ENCODE assay signal across 14 cellular contexts in genomic region chr3:52109556-52110380, GRCh38. TPM values are rescaled to one million over a fixed set of nuclear protein-coding genes. Genes with fewer than 3 reads are reported as not detected.
DNase-seq lines count a peak whose midpoint lies in the region; ATAC-seq and TF ChIP-seq lines count a peak whose summit lies in the region.
"Had no signal": no experiment of that assay in that cellular context is flagged by ENCODE, and none has a peak within 500 bp of the region (broad histone marks: within the 10 kb centered on the region; RNA-seq: fewer than 3 reads in every experiment).

No MANE protein-coding gene starts in this region.

- no peak overlapping the region for H3K4me3 Mint-ChIP-seq in activated T-helper 17 cell treated with anti-CD3 and anti-CD28 coated beads, Interleukin-2, amount 50 U/mL, for 72 hours
- peak overlapping the region; percentile 65 for H3K4me3 Mint-ChIP-seq in natural killer cell
- H3K4me3 Mint-ChIP-seq in activated naive CD4-positive, alpha-beta T cell treated with anti-CD3 and anti-CD28 coated beads, Interleukin-2, amount 10 ng/mL, durations not matched to agents 7 days and 5 days: no peak overlapping the region

- no peaks in the 10 kb centered on the region for H3K9me3 ChIP-seq in BE2C
- H3K9me3 ChIP-seq: thoracic aorta had no signal

- no peaks in the 10 kb centered on the region for H3K36me3 ChIP-seq in BE2C
- H3K36me3 ChIP-seq: thoracic aorta had no signal

- no peaks in the 10 kb centered on the region for H3K36me3 Mint-ChIP-seq in activated T-helper 17 cell treated with anti-CD3 and anti-CD28 coated beads, Interleukin-2, amount 50 U/mL, for 72 hours (ENCODE audit: low read depth)
- no peaks in the 10 kb centered on the region for H3K36me3 Mint-ChIP-seq in natural killer cell
- peaks cover 19% of the 10 kb centered on the region for H3K36me3 Mint-ChIP-seq in activated naive CD4-positive, alpha-beta T cell treated with anti-CD3 and anti-CD28 coated beads, Interleukin-2, amount 10 ng/mL, durations not matched to agents 7 days and 5 days

- intact Hi-C loops in natural killer cell (cut with micrococcal nuclease): no loop called here

- peak; percentile 24 for DNase-seq in BE2C
- peak; percentile 65 for DNase-seq in fibroblast of the aortic adventitia (ENCODE audit: low read depth)
- no peak for DNase-seq in natural killer cell
- no peak for DNase-seq in NK-92 (lab: John Stamatoyannopoulos, UW; ENCODE audit: unreplicated experiment)
- DNase-seq in activated naive CD4-positive, alpha-beta T cell treated with anti-CD3 and anti-CD28 coated beads, Interleukin-2, amount 10 ng/mL, durations not matched to agents 7 days and 5 days: no peak
- DNase-seq in NCI-H345 treated with DMSO at 0.1 percent for 48 hours (lab: John Stamatoyannopoulos, UW; ENCODE audit: unreplicated experiment): no peak
- DNase-seq: activated CD4-positive, alpha-beta T cell treated with anti-CD3 and anti-CD28 coated beads, Interleukin-2, amount 50 U/mL, for 1 hour; NCI-H2029 treated with DMSO at 0.1 percent for 48 hours; NCI-H774; T1000 had no signal

- H3K9me3 Mint-ChIP-seq in activated T-helper 17 cell treated with anti-CD3 and anti-CD28 coated beads, Interleukin-2, amount 50 U/mL, for 72 hours: no peaks in the 10 kb centered on the region
- H3K9me3 Mint-ChIP-seq in natural killer cell: no peaks in the 10 kb centered on the region
- no peaks in the 10 kb centered on the region for H3K9me3 Mint-ChIP-seq in activated naive CD4-positive, alpha-beta T cell treated with anti-CD3 and anti-CD28 coated beads, Interleukin-2, amount 10 ng/mL, durations not matched to agents 7 days and 5 days

- peaks cover 19% of the 10 kb centered on the region for H3K4me1 ChIP-seq in BE2C

- ATAC-seq in activated T-helper 17 cell treated with anti-CD3 and anti-CD28 coated beads, Interleukin-2, amount 50 U/mL, for 72 hours (replicated peaks): no peak
- ATAC-seq in natural killer cell (peak; percentile 77 to 92 (median 81)), HG03097 (IDR thresholded peaks at IDR 0.05; ENCODE audit: low FRiP score, unreplicated experiment) (no peak)

- H3K27me3 Mint-ChIP-seq in activated T-helper 17 cell treated with anti-CD3 and anti-CD28 coated beads, Interleukin-2, amount 50 U/mL, for 72 hours: no peaks in the 10 kb centered on the region
- no peaks in the 10 kb centered on the region for H3K27me3 Mint-ChIP-seq in natural killer cell (ENCODE audit: low read depth in 2 of 2)
- H3K27me3 Mint-ChIP-seq in activated naive CD4-positive, alpha-beta T cell treated with anti-CD3 and anti-CD28 coated beads, Interleukin-2, amount 10 ng/mL, durations not matched to agents 7 days and 5 days: no peaks in the 10 kb centered on the region

- no peaks in the 10 kb centered on the region for H3K4me1 Mint-ChIP-seq in activated T-helper 17 cell treated with anti-CD3 and anti-CD28 coated beads, Interleukin-2, amount 50 U/mL, for 72 hours
- H3K4me1 Mint-ChIP-seq in natural killer cell: peaks cover 22 to 31% of the 10 kb centered on the region in 2 donors
- peaks cover 2% of the 10 kb centered on the region for H3K4me1 Mint-ChIP-seq in activated naive CD4-positive, alpha-beta T cell treated with anti-CD3 and anti-CD28 coated beads, Interleukin-2, amount 10 ng/mL, durations not matched to agents 7 days and 5 days

- H3K4me3 ChIP-seq in BE2C (ENCODE audit: low read depth, low read length) (no peak overlapping the region), fibroblast of the aortic adventitia (ENCODE audit: low read depth, low read length) (no peak overlapping the region)
- H3K4me3 ChIP-seq: skin epidermis, thoracic aorta had no signal

- no peaks in the 10 kb centered on the region for H3K27me3 ChIP-seq in BE2C

- H3K27ac Mint-ChIP-seq in activated T-helper 17 cell treated with anti-CD3 and anti-CD28 coated beads, Interleukin-2, amount 50 U/mL, for 72 hours: peak overlapping the region; percentile 39
- peak overlapping the region; percentile 86 to 89 for H3K27ac Mint-ChIP-seq in natural killer cell
- no peak overlapping the region for H3K27ac Mint-ChIP-seq in activated naive CD4-positive, alpha-beta T cell treated with anti-CD3 and anti-CD28 coated beads, Interleukin-2, amount 10 ng/mL, durations not matched to agents 7 days and 5 days

- CTCF ChIA-PET in activated naive CD4-positive, alpha-beta T cell treated with anti-CD3 and anti-CD28 coated beads, Interleukin-2, amount 10 ng/mL, durations not matched to agents 7 days and 5 days (lab: Charles Lee): interaction anchor here (0.8 to 1.8 kb wide), 3 partner anchors 14 to 53 kb away, joined by 4 read pairs; no protein-coding TSS in a partner anchor

- TF ChIP-seq CTCF in BE2C (IDR thresholded peaks at IDR 0.05; ENCODE audit: low read depth, low read length) (no peak), fibroblast of the aortic adventitia (IDR thresholded peaks at IDR 0.05; ENCODE audit: insufficient read depth, low read length) (no peak), natural killer cell (IDR thresholded peaks at IDR 0.05) (no peak)

RNA-seq across cellular contexts. Expression of gene POC1A, which starts 44.5 kb away (rescaled TPM):
- 2.3 TPM for polyA plus RNA-seq in BE2C (2012; ENCODE audit: insufficient read depth, insufficient read length, low read depth)
- total RNA-seq in activated T-helper 17 cell treated with anti-CD3 and anti-CD28 coated beads, Interleukin-2, amount 50 U/mL, for 72 hours: 10 to 100 TPM; 19.5 to 28.1 TPM
- total RNA-seq in fibroblast of the aortic adventitia (ENCODE audit: low replicate concordance): 1.3 and 10.0 TPM in 2 replicates
- total RNA-seq in natural killer cell: 1 to 10 TPM; 1.3 to 2.6 (median 2.4) TPM

RNA-seq across cellular contexts. Expression of gene DUSP7, which starts 53.4 kb away (rescaled TPM):
- 56.0 TPM for polyA plus RNA-seq in BE2C (2012; ENCODE audit: insufficient read depth, insufficient read length, low read depth)
- 10 to 100 TPM; 19.3 to 25.1 TPM for total RNA-seq in activated T-helper 17 cell treated with anti-CD3 and anti-CD28 coated beads, Interleukin-2, amount 50 U/mL, for 72 hours
- 2.9 and 12.8 TPM in 2 replicates for total RNA-seq in fibroblast of the aortic adventitia (ENCODE audit: low replicate concordance)
- total RNA-seq in natural killer cell: 10 to 100 TPM in 2 of 3 donors, 1 to 10 TPM in 1; 8.7 to 17.4 (median 11.6) TPM

Comparison
In these comparisons a context has a peak if more than half of its experiments do, and no peak if none do; other contexts are left out.
1. DNase-seq: peak in BE2C (single experiment) and fibroblast of the aortic adventitia (single experiment); none in natural killer cell (single experiment), NK-92 (single experiment), activated naive CD4-positive, alpha-beta T cell treated with anti-CD3 and anti-CD28 coated beads, Interleukin-2, amount 10 ng/mL, durations not matched to agents 7 days and 5 days (single experiment) and NCI-H345 treated with DMSO at 0.1 percent for 48 hours (single experiment).
2. ATAC-seq: peak in natural killer cell (3 of 3); none in activated T-helper 17 cell treated with anti-CD3 and anti-CD28 coated beads, Interleukin-2, amount 50 U/mL, for 72 hours (single experiment) and HG03097 (single experiment).